ENCODE assay signal across 18 cellular contexts in genomic region chr3:45409921-45410320, GRCh38. TPM values are rescaled to one million over a fixed set of nuclear protein-coding genes. Genes with fewer than 3 reads are reported as not detected.
A peak's percentile ranks its signal among the peaks of the same experiment; 100 is the strongest.
DNase-seq lines count a peak whose midpoint lies in the region; ATAC-seq, FAIRE-seq and TF ChIP-seq lines count a peak whose summit lies in the region.
"Had no signal": no experiment of that assay in that cellular context is flagged by ENCODE, and none has a peak within 500 bp of the region (broad histone marks: within the 10 kb centered on the region; RNA-seq: fewer than 3 reads in every experiment).

No MANE protein-coding gene starts in this region.

- H3K4me3 Mint-ChIP-seq in astrocyte (ENCODE audit: unreplicated experiment) = no peak overlapping the region
- no peak overlapping the region for H3K4me3 Mint-ChIP-seq in activated T-cell treated with anti-CD3 and anti-CD28 coated beads, Interleukin-2, amount 50 U/mL, for 24 hours
- H3K4me3 Mint-ChIP-seq: activated B cell treated with CpG ODN at 0.5 μM for 24 hours; H9; stimulated activated effector memory CD8-positive, alpha-beta T cell treated with anti-CD3 and anti-CD28 coated beads, Interleukin-12 subunit alpha, Interleukin-12 subunit beta, amount 100 ng/mL, for 72 hours had no signal

- no peaks in the 10 kb centered on the region for H3K4me1 ChIP-seq in astrocyte (ENCODE audit: insufficient read depth, low read length)
- peaks cover 11% of the 10 kb centered on the region for H3K4me1 ChIP-seq in rectal smooth muscle tissue (ENCODE audit: control insufficient read depth, insufficient read depth, low read length)
- no peaks in the 10 kb centered on the region for H3K4me1 ChIP-seq in SJCRH30

- H4K20me1 ChIP-seq in astrocyte (ENCODE audit: insufficient read depth, low read length) = no peaks in the 10 kb centered on the region

- TF ChIP-seq CTCF in astrocyte (IDR thresholded peaks at IDR 0.05; ENCODE audit: insufficient read depth, low read depth, low read length) = no peak

- DNase-seq in G401 (ENCODE audit: low spot score) (peak; percentile 26), astrocyte (ENCODE audit: low read depth) (peak; percentile 16), globus pallidus (ENCODE audit: low spot score) (peak; percentile 67), NCI-H2171 treated with DMSO at 0.1 percent for 48 hours (lab: John Stamatoyannopoulos, UW) (no peak), SJCRH30 (no peak)
- no peak for DNase-seq in activated T-cell treated with anti-CD3 and anti-CD28 coated beads, Interleukin-2, amount 50 U/mL, for 24 hours
- DNase-seq: activated B cell treated with CpG ODN at 0.5 μM for 24 hours, COR-L47, H9, NCI-H1048, NCI-H2081 treated with DMSO at 0.1 percent for 48 hours had no signal

- no peaks in the 10 kb centered on the region for H3K27me3 Mint-ChIP-seq in astrocyte (ENCODE audit: low read depth, unreplicated experiment)
- H3K27me3 Mint-ChIP-seq in activated T-cell treated with anti-CD3 and anti-CD28 coated beads, Interleukin-2, amount 50 U/mL, for 24 hours = no peaks in the 10 kb centered on the region
- H3K27me3 Mint-ChIP-seq: activated B cell treated with CpG ODN at 0.5 μM for 24 hours had no signal

- no peak overlapping the region for H3K4me2 ChIP-seq in astrocyte (ENCODE audit: low read length)

- H3K79me2 ChIP-seq in astrocyte (ENCODE audit: insufficient read depth, low read length) = no peaks in the 10 kb centered on the region

- H3K9me3 ChIP-seq in astrocyte (ENCODE audit: insufficient read depth, low read depth, low read length) (no peaks in the 10 kb centered on the region), SJCRH30 (replicated peaks) (no peaks in the 10 kb centered on the region)

- H3K36me3 Mint-ChIP-seq in astrocyte (ENCODE audit: low read depth, unreplicated experiment) = peaks cover 8% of the 10 kb centered on the region
- H3K36me3 Mint-ChIP-seq in activated T-cell treated with anti-CD3 and anti-CD28 coated beads, Interleukin-2, amount 50 U/mL, for 24 hours (ENCODE audit: low read depth) = peaks cover 82% of the 10 kb centered on the region

- peaks cover 4% of the 10 kb centered on the region for H3K9me3 Mint-ChIP-seq in astrocyte (ENCODE audit: unreplicated experiment)
- no peaks in the 10 kb centered on the region for H3K9me3 Mint-ChIP-seq in activated T-cell treated with anti-CD3 and anti-CD28 coated beads, Interleukin-2, amount 50 U/mL, for 24 hours
- H3K9me3 Mint-ChIP-seq: activated B cell treated with CpG ODN at 0.5 μM for 24 hours; activated T-helper 2 cell treated with anti-CD3 and anti-CD28 coated beads, Interferon-gamma antibody, Interleukin-2, Interleukin-4, amounts not matched to agents 10 μg/mL and 5 μg/mL and 100 μg/mL, durations not matched to agents 14 hours and 24 hours and 36 hours; stimulated activated effector memory CD8-positive, alpha-beta T cell treated with anti-CD3 and anti-CD28 coated beads, Interleukin-12 subunit alpha, Interleukin-12 subunit beta, amount 100 ng/mL, for 72 hours had no signal

- H3K4me1 Mint-ChIP-seq in astrocyte (ENCODE audit: low read depth, unreplicated experiment) = peaks cover 9% of the 10 kb centered on the region
- H3K4me1 Mint-ChIP-seq in activated T-cell treated with anti-CD3 and anti-CD28 coated beads, Interleukin-2, amount 50 U/mL, for 24 hours (ENCODE audit: low read depth) = peaks cover 7% of the 10 kb centered on the region
- H3K4me1 Mint-ChIP-seq: activated B cell treated with CpG ODN at 0.5 μM for 24 hours had no signal

- H3K27ac Mint-ChIP-seq in astrocyte (ENCODE audit: unreplicated experiment) = no peak overlapping the region
- no peak overlapping the region for H3K27ac Mint-ChIP-seq in activated T-cell treated with anti-CD3 and anti-CD28 coated beads, Interleukin-2, amount 50 U/mL, for 24 hours
- H3K27ac Mint-ChIP-seq: activated B cell treated with CpG ODN at 0.5 μM for 24 hours; activated T-helper 2 cell treated with anti-CD3 and anti-CD28 coated beads, Interferon-gamma antibody, Interleukin-2, Interleukin-4, amounts not matched to agents 10 μg/mL and 5 μg/mL and 100 μg/mL, durations not matched to agents 14 hours and 24 hours and 36 hours; H9; stimulated activated effector memory CD8-positive, alpha-beta T cell treated with anti-CD3 and anti-CD28 coated beads, Interleukin-12 subunit alpha, Interleukin-12 subunit beta, amount 100 ng/mL, for 72 hours had no signal

- no peak overlapping the region for H2AFZ ChIP-seq in astrocyte (ENCODE audit: low read depth, low read length)

- in situ Hi-C loops in G401 (cut with HindIII; ENCODE audit: low sequenced_read_pairs) = no loop called here

- H3K4me3 ChIP-seq in astrocyte (ENCODE audit: insufficient read depth, low read depth, low read length) (no peak overlapping the region), rectal smooth muscle tissue (ENCODE audit: low read length) (no peak overlapping the region), SJCRH30 (no peak overlapping the region)
- H3K4me3 ChIP-seq: skin epidermis had no signal

- no peak overlapping the region for H3K27ac ChIP-seq in astrocyte (ENCODE audit: low read depth, low read length)
- peak overlapping the region; percentile 46 for H3K27ac ChIP-seq in rectal smooth muscle tissue (ENCODE audit: low read depth, low read length)
- no peak overlapping the region for H3K27ac ChIP-seq in SJCRH30
- H3K27ac ChIP-seq: RWPE1 had no signal

- H3K27me3 ChIP-seq in astrocyte (ENCODE audit: insufficient read depth, low read length) (no peaks in the 10 kb centered on the region), rectal smooth muscle tissue (ENCODE audit: control insufficient read depth, insufficient read depth, low read length) (no peaks in the 10 kb centered on the region), SJCRH30 (no peaks in the 10 kb centered on the region)

- H3K9ac ChIP-seq in astrocyte (ENCODE audit: low read length) = no peak overlapping the region
- no peak overlapping the region for H3K9ac ChIP-seq in rectal smooth muscle tissue (ENCODE audit: low read length)

- FAIRE-seq in astrocyte (lab: Jason Lieb, UNC) = no peak
- FAIRE-seq: GM12892 had no signal

- no peak for ATAC-seq in GM19023 (IDR thresholded peaks at IDR 0.05; ENCODE audit: unreplicated experiment)
- ATAC-seq: stimulated activated effector memory CD8-positive, alpha-beta T cell treated with anti-CD3 and anti-CD28 coated beads, Interleukin-12 subunit alpha, Interleukin-12 subunit beta, amount 100 ng/mL, for 72 hours had no signal

- H3K36me3 ChIP-seq in astrocyte (ENCODE audit: insufficient read depth, low read length) (no peaks in the 10 kb centered on the region), rectal smooth muscle tissue (ENCODE audit: control insufficient read depth, insufficient read depth, low read length) (no peaks in the 10 kb centered on the region), SJCRH30 (peaks cover 25% of the 10 kb centered on the region)

RNA-seq across cellular contexts. Expression of gene LARS2, which starts 21.5 kb away (rescaled TPM):
- total RNA-seq in G401 (2014; rRNA removed; shearing (Covaris generic)) = 18.5 and 22.6 TPM in 2 replicates
- 19.2 and 20.8 TPM in 2 replicates for total RNA-seq in astrocyte
- 20.0 and 21.6 TPM in 2 replicates for total RNA-seq in SJCRH30 (2014; rRNA removed; shearing (Covaris generic))

Comparison
In these comparisons a context has a peak if more than half of its experiments do, and no peak if none do; other contexts are left out.
1. DNase-seq: peak in G401 (single experiment), astrocyte (single experiment) and globus pallidus (single experiment); none in activated T-cell treated with anti-CD3 and anti-CD28 coated beads, Interleukin-2, amount 50 U/mL, for 24 hours (single experiment), NCI-H2171 treated with DMSO at 0.1 percent for 48 hours (single experiment) and SJCRH30 (0 of 2).